In the genomic region with DNA sequence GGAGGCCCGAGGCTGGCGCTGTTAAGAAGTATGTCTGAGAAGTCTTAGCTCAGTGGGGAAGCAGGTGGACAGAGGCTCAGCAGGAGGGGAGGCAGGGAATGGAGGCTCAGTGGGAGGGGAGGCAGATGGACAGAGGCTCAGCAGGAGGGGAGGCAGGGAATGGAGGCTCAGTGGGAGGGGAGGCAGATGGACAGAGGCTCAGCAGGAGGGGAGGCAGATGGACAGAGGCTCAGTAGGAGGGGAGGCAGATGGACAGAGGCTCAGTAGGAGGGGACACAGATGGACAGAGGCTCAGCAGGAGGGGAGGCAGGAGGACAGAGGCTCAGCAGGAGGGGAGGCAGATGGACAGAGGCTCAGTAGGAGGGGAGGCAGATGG, we compare ENCODE assay signal across 2 cellular contexts. TPM values are rescaled to one million over a fixed set of nuclear protein-coding genes. Genes with fewer than 3 reads are reported as not detected.
"Had no signal": no experiment of that assay in that cellular context is flagged by ENCODE, and none has a peak within 500 bp of the region (broad histone marks: within the 10 kb centered on the region; RNA-seq: fewer than 3 reads in every experiment).

No MANE protein-coding gene starts in this region.

RNA-seq across cellular contexts. Expression of a gene that starts 36.3 kb away (rescaled TPM):
- total RNA-seq: fibroblast of lung, fibroblast of villous mesenchyme had no signal
